Comparison of ENCODE assay signal across 28 cellular contexts in genomic region chr13:83265279-83265678, GRCh38.
"Had no signal": no experiment of that assay in that cellular context is flagged by ENCODE, and none has a peak within 500 bp of the region (broad histone marks: within the 10 kb centered on the region; RNA-seq: fewer than 3 reads in every experiment).

No MANE protein-coding gene starts in this region.

- H3K27me3 Mint-ChIP-seq: dendritic cell treated with granulocyte-macrophage colony-stimulating factor and Interleukin-4, amounts not matched to agents 40 ng/mL and 50 ng/mL, for 4 days; effector memory CD8-positive, alpha-beta T cell had no signal

- H3K27ac ChIP-seq: colonic mucosa, coronary artery, dorsolateral prefrontal cortex, epithelial cell of prostate, esophagus muscularis mucosa, esophagus squamous epithelium, foreskin keratinocyte, gastrocnemius medialis, gastroesophageal sphincter, heart left ventricle, heart right ventricle had no signal

- H3K4me3 Mint-ChIP-seq: dendritic cell treated with granulocyte-macrophage colony-stimulating factor and Interleukin-4, amounts not matched to agents 40 ng/mL and 50 ng/mL, for 4 days; effector memory CD8-positive, alpha-beta T cell had no signal

- ATAC-seq: effector memory CD8-positive, alpha-beta T cell; esophagus mucosa; foreskin keratinocyte; gastrocnemius medialis; gastroesophageal sphincter; heart left ventricle; heart right ventricle had no signal

- H3K36me3 ChIP-seq: colonic mucosa, esophagus muscularis mucosa, esophagus squamous epithelium, gastrocnemius medialis, gastroesophageal sphincter, heart left ventricle, heart right ventricle had no signal

- H3K9me3 ChIP-seq: colonic mucosa, esophagus muscularis mucosa, esophagus squamous epithelium, gastrocnemius medialis, gastroesophageal sphincter had no signal

- DNase-seq: colonic mucosa; cortex of kidney; dermis blood vessel endothelial cell; dorsolateral prefrontal cortex; effector CD4-positive, alpha-beta T cell; effector CD8-positive, alpha-beta T cell; effector memory CD4-positive, alpha-beta T cell; effector memory CD8-positive, alpha-beta T cell; erythroblast; esophagus squamous epithelium; foreskin fibroblast; foreskin keratinocyte; foreskin melanocyte; gastrocnemius medialis; glutamatergic neuron; head of caudate nucleus; heart left ventricle; heart right ventricle had no signal

- H3K4me1 ChIP-seq: colonic mucosa, esophagus muscularis mucosa, esophagus squamous epithelium, gastrocnemius medialis, gastroesophageal sphincter, heart left ventricle, heart right ventricle had no signal

- FAIRE-seq: colon, endometrium, endothelial cell of umbilical vein, frontal cortex had no signal

- H3K27me3 ChIP-seq: colonic mucosa, dorsolateral prefrontal cortex, esophagus muscularis mucosa, esophagus squamous epithelium, foreskin keratinocyte, gastrocnemius medialis, gastroesophageal sphincter, heart left ventricle, heart right ventricle had no signal

- H3K27ac Mint-ChIP-seq: dendritic cell treated with granulocyte-macrophage colony-stimulating factor and Interleukin-4, amounts not matched to agents 40 ng/mL and 50 ng/mL, for 4 days; effector memory CD8-positive, alpha-beta T cell had no signal

- H3K4me3 ChIP-seq: colonic mucosa, coronary artery, dorsolateral prefrontal cortex, esophagus muscularis mucosa, esophagus squamous epithelium, gastrocnemius medialis, gastroesophageal sphincter, heart left ventricle, heart right ventricle had no signal
